Comparison of ENCODE assay signal across 1 cellular context in the genomic region with DNA sequence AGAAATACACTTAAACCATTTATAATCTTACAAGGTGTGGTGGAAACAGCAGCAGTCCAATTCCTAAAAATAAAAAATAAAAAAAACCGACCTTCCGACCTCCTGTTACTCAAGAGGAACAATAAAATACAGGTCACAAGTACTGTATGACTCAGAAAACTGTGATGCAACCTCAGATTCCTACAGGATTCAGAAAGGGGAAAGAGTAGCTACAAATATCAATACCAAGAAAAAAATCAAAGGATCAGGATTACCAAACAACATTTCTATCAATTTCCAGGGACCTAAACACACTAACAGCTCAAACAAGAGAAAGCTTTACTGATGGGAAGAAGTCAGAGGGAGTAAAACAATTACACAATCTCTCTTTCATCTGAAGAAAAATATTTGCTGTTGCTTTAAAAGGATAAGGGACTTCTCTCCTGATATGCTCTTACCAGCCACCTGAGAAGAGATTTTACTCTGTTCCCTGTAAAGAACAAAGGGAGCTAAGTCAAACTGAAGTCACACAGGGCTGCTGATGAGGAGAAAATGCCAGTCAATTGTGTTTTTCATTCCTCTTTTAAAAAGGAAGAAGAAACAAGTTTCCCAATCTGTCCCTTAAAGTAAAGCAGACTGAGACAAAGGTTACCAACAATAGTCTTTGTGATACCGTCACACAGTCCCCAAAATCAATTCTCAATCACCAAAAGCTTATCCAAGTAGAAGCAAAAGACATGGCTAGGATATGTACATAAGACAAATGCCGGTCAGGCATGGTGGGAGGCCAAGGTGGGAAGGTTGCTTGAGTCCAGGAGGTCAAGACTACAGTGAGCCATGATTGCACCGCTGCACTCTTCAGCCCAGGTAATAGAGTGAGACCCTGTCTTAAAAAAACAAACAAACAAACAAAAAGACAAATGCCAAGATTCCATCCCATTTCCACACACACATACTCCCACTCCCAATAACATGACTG.
TF ChIP-seq lines count a peak whose summit lies in the region.

No MANE protein-coding gene starts in this region.

TF ChIP-seq in HepG2, 621 proteins besides CTCF, POLR2A, EP300 and RAD21 (continued from another document and continues in another):
- TF ChIP-seq, protein P1, sequence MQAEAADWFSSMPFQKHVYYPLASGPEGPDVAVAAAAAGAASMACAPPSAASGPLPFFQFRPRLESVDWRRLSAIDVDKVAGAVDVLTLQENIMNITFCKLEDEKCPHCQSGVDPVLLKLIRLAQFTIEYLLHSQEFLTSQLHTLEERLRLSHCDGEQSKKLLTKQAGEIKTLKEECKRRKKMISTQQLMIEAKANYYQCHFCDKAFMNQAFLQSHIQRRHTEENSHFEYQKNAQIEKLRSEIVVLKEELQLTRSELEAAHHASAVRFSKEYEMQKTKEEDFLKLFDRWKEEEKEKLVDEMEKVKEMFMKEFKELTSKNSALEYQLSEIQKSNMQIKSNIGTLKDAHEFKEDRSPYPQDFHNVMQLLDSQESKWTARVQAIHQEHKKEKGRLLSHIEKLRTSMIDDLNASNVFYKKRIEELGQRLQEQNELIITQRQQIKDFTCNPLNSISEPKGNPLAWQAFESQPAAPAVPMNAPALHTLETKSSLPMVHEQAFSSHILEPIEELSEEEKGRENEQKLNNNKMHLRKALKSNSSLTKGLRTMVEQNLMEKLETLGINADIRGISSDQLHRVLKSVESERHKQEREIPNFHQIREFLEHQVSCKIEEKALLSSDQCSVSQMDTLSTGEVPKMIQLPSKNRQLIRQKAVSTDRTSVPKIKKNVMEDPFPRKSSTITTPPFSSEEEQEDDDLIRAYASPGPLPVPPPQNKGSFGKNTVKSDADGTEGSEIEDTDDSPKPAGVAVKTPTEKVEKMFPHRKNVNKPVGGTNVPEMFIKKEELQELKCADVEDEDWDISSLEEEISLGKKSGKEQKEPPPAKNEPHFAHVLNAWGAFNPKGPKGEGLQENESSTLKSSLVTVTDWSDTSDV (CRISPR knock-in tag; IDR thresholded peaks at IDR 0.05), result no peak
- TF ChIP-seq ZNF30 (CRISPR knock-in tag; IDR thresholded peaks at IDR 0.05) (no peak), ZKSCAN8 (CRISPR knock-in tag; IDR thresholded peaks at IDR 0.05; ENCODE audit: borderline replicate concordance) (no peak), ZNF232 (CRISPR knock-in tag; IDR thresholded peaks at IDR 0.05; ENCODE audit: borderline replicate concordance) (no peak), ZNF776 (CRISPR knock-in tag; IDR thresholded peaks at IDR 0.05) (no peak), ZFP90 (CRISPR knock-in tag; IDR thresholded peaks at IDR 0.05; ENCODE audit: borderline replicate concordance) (no peak), ZBTB7A (CRISPR knock-in tag; IDR thresholded peaks at IDR 0.05) (no peak), ZNF607 (CRISPR knock-in tag; IDR thresholded peaks at IDR 0.05; ENCODE audit: borderline replicate concordance) (no peak), MXD4 (CRISPR knock-in tag; IDR thresholded peaks at IDR 0.05) (no peak), FOXA3 (CRISPR knock-in tag; IDR thresholded peaks at IDR 0.05) (peak; percentile 90), PHF21A (CRISPR knock-in tag; IDR thresholded peaks at IDR 0.05) (peak; percentile 72), MTA1 (CRISPR knock-in tag; IDR thresholded peaks at IDR 0.05; ENCODE audit: borderline replicate concordance) (peak; percentile 15; the same call in 1 of the 2 replicates), ZNF292 (CRISPR knock-in tag; IDR thresholded peaks at IDR 0.05; ENCODE audit: borderline replicate concordance, low read depth) (no peak), ZNF562 (CRISPR knock-in tag; IDR thresholded peaks at IDR 0.05; ENCODE audit: borderline replicate concordance) (no peak), REPIN1 (CRISPR knock-in tag; IDR thresholded peaks at IDR 0.05; ENCODE audit: borderline replicate concordance, low read depth) (peak; percentile 41), ATF7-NPFF (CRISPR knock-in tag; IDR thresholded peaks at IDR 0.05; ENCODE audit: low read depth) (no peak), SALL1 (CRISPR knock-in tag; IDR thresholded peaks at IDR 0.05) (peak; percentile 29; the same call in 1 of the 2 replicates), TEAD3 (CRISPR knock-in tag; optimal IDR thresholded peaks at IDR 0.05; ENCODE audit: borderline replicate concordance) (peak; percentile 71), SUZ12 (IDR thresholded peaks at IDR 0.05; ENCODE audit: low read depth, low read length) (no peak), ZNF879 (CRISPR knock-in tag; IDR thresholded peaks at IDR 0.05) (no peak), HMG20B (CRISPR knock-in tag; conservative IDR thresholded peaks at IDR 0.05) (peak; percentile 84), SMYD3 (CRISPR knock-in tag; IDR thresholded peaks at IDR 0.05) (0 out of 2 replicates have a peak, but pooled peaks have one; percentile 22), POLR2G (IDR thresholded peaks at IDR 0.05; ENCODE audit: low read depth, low read length) (no peak), ZNF136 (CRISPR knock-in tag; IDR thresholded peaks at IDR 0.05; ENCODE audit: low read depth) (no peak), ISL2 (CRISPR knock-in tag; IDR thresholded peaks at IDR 0.05) (peak; percentile 100), ZNF501 (CRISPR knock-in tag; IDR thresholded peaks at IDR 0.05) (no peak), KMT2B (CRISPR knock-in tag; IDR thresholded peaks at IDR 0.05) (peak; percentile 64; the same call in 1 of the 2 replicates), SRY (CRISPR knock-in tag; IDR thresholded peaks at IDR 0.05) (no peak), WIZ (CRISPR knock-in tag; IDR thresholded peaks at IDR 0.05) (no peak)
- TF ChIP-seq, protein P2, sequence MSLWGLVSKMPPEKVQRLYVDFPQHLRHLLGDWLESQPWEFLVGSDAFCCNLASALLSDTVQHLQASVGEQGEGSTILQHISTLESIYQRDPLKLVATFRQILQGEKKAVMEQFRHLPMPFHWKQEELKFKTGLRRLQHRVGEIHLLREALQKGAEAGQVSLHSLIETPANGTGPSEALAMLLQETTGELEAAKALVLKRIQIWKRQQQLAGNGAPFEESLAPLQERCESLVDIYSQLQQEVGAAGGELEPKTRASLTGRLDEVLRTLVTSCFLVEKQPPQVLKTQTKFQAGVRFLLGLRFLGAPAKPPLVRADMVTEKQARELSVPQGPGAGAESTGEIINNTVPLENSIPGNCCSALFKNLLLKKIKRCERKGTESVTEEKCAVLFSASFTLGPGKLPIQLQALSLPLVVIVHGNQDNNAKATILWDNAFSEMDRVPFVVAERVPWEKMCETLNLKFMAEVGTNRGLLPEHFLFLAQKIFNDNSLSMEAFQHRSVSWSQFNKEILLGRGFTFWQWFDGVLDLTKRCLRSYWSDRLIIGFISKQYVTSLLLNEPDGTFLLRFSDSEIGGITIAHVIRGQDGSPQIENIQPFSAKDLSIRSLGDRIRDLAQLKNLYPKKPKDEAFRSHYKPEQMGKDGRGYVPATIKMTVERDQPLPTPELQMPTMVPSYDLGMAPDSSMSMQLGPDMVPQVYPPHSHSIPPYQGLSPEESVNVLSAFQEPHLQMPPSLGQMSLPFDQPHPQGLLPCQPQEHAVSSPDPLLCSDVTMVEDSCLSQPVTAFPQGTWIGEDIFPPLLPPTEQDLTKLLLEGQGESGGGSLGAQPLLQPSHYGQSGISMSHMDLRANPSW (CRISPR knock-in tag; IDR thresholded peaks at IDR 0.05; ENCODE audit: borderline replicate concordance), result peak; percentile 81; the same call in 1 of the 2 replicates
- TF ChIP-seq, protein P3, sequence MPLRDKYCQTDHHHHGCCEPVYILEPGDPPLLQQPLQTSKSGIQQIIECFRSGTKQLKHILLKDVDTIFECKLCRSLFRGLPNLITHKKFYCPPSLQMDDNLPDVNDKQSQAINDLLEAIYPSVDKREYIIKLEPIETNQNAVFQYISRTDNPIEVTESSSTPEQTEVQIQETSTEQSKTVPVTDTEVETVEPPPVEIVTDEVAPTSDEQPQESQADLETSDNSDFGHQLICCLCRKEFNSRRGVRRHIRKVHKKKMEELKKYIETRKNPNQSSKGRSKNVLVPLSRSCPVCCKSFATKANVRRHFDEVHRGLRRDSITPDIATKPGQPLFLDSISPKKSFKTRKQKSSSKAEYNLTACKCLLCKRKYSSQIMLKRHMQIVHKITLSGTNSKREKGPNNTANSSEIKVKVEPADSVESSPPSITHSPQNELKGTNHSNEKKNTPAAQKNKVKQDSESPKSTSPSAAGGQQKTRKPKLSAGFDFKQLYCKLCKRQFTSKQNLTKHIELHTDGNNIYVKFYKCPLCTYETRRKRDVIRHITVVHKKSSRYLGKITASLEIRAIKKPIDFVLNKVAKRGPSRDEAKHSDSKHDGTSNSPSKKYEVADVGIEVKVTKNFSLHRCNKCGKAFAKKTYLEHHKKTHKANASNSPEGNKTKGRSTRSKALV (CRISPR knock-in tag; IDR thresholded peaks at IDR 0.05), result peak; percentile 38; the same call in 1 of the 2 replicates
- TF ChIP-seq, protein P4, sequence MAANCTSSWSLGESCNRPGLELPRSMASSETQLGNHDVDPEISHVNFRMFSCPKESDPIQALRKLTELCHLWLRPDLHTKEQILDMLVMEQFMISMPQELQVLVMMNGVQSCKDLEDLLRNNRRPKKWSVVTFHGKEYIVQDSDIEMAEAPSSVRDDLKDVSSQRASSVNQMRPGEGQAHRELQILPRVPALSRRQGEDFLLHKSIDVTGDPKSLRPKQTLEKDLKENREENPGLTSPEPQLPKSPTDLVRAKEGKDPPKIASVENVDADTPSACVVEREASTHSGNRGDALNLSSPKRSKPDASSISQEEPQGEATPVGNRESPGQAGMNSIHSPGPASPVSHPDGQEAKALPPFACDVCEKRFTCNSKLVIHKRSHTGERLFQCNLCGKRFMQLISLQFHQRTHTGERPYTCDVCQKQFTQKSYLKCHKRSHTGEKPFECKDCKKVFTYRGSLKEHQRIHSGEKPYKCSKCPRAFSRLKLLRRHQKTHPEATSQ (CRISPR knock-in tag; IDR thresholded peaks at IDR 0.05; ENCODE audit: borderline replicate concordance), result peak; percentile 48; the same call in 1 of the 2 replicates
- TF ChIP-seq, protein P5, sequence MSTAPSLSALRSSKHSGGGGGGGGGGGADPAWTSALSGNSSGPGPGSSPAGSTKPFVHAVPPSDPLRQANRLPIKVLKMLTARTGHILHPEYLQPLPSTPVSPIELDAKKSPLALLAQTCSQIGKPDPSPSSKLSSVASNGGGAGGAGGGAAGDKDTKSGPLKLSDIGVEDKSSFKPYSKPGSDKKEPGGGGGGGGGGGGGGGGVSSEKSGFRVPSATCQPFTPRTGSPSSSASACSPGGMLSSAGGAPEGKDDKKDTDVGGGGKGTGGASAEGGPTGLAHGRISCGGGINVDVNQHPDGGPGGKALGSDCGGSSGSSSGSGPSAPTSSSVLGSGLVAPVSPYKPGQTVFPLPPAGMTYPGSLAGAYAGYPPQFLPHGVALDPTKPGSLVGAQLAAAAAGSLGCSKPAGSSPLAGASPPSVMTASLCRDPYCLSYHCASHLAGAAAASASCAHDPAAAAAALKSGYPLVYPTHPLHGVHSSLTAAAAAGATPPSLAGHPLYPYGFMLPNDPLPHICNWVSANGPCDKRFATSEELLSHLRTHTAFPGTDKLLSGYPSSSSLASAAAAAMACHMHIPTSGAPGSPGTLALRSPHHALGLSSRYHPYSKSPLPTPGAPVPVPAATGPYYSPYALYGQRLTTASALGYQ (CRISPR knock-in tag; IDR thresholded peaks at IDR 0.05), result peak; percentile 96
- TF ChIP-seq, protein P6, sequence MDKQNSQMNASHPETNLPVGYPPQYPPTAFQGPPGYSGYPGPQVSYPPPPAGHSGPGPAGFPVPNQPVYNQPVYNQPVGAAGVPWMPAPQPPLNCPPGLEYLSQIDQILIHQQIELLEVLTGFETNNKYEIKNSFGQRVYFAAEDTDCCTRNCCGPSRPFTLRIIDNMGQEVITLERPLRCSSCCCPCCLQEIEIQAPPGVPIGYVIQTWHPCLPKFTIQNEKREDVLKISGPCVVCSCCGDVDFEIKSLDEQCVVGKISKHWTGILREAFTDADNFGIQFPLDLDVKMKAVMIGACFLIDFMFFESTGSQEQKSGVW (CRISPR knock-in tag; IDR thresholded peaks at IDR 0.05; ENCODE audit: borderline replicate concordance), result no peak
- TF ChIP-seq, protein P7, sequence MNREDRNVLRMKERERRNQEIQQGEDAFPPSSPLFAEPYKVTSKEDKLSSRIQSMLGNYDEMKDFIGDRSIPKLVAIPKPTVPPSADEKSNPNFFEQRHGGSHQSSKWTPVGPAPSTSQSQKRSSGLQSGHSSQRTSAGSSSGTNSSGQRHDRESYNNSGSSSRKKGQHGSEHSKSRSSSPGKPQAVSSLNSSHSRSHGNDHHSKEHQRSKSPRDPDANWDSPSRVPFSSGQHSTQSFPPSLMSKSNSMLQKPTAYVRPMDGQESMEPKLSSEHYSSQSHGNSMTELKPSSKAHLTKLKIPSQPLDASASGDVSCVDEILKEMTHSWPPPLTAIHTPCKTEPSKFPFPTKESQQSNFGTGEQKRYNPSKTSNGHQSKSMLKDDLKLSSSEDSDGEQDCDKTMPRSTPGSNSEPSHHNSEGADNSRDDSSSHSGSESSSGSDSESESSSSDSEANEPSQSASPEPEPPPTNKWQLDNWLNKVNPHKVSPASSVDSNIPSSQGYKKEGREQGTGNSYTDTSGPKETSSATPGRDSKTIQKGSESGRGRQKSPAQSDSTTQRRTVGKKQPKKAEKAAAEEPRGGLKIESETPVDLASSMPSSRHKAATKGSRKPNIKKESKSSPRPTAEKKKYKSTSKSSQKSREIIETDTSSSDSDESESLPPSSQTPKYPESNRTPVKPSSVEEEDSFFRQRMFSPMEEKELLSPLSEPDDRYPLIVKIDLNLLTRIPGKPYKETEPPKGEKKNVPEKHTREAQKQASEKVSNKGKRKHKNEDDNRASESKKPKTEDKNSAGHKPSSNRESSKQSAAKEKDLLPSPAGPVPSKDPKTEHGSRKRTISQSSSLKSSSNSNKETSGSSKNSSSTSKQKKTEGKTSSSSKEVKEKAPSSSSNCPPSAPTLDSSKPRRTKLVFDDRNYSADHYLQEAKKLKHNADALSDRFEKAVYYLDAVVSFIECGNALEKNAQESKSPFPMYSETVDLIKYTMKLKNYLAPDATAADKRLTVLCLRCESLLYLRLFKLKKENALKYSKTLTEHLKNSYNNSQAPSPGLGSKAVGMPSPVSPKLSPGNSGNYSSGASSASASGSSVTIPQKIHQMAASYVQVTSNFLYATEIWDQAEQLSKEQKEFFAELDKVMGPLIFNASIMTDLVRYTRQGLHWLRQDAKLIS (CRISPR knock-in tag; IDR thresholded peaks at IDR 0.05), result peak; percentile 49; the same call in 1 of the 2 replicates
- TF ChIP-seq, protein P8, sequence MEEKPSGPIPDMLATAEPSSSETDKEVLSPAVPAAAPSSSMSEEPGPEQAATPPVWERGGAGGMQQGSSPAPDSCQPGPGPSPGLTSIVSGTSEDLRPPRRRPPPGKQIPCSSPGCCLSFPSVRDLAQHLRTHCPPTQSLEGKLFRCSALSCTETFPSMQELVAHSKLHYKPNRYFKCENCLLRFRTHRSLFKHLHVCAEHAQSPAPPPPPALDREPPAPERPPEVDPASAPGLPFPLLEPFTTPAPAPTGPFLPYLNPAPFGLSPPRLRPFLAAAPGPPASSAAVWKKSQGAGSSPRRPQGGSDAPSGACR (CRISPR knock-in tag; IDR thresholded peaks at IDR 0.05), result no peak
- TF ChIP-seq, protein P9, sequence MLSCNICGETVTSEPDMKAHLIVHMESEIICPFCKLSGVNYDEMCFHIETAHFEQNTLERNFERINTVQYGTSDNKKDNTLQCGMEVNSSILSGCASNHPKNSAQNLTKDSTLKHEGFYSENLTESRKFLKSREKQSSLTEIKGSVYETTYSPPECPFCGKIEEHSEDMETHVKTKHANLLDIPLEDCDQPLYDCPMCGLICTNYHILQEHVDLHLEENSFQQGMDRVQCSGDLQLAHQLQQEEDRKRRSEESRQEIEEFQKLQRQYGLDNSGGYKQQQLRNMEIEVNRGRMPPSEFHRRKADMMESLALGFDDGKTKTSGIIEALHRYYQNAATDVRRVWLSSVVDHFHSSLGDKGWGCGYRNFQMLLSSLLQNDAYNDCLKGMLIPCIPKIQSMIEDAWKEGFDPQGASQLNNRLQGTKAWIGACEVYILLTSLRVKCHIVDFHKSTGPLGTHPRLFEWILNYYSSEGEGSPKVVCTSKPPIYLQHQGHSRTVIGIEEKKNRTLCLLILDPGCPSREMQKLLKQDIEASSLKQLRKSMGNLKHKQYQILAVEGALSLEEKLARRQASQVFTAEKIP (CRISPR knock-in tag; IDR thresholded peaks at IDR 0.05; ENCODE audit: borderline replicate concordance), result no peak
